In genomic region chr20:32483351-32484220, GRCh38 we compare ENCODE assay signal across 8 cellular contexts.
DNase-seq lines count a peak whose midpoint lies in the region; ATAC-seq and TF ChIP-seq lines count a peak whose summit lies in the region.

No MANE protein-coding gene starts in this region.

- H3K9me2 ChIP-seq in DOHH2 (replicated peaks; ENCODE audit: control insufficient read depth, low read length) = no peaks in the 10 kb centered on the region

- ATAC-seq in left ventricle myocardium superior (peak; percentile 66), GM18520 (IDR thresholded peaks at IDR 0.05; ENCODE audit: unreplicated experiment) (no peak)

- H3K27me3 Mint-ChIP-seq in progenitor cell of endocrine pancreas = peaks cover 2% of the 10 kb centered on the region

- peaks cover 7% of the 10 kb centered on the region for H3F3A ChIP-seq in DOHH2 (ENCODE audit: control insufficient read depth, insufficient read depth)

- no peaks in the 10 kb centered on the region for H3K79me2 ChIP-seq in DOHH2 (ENCODE audit: control insufficient read depth, low read length)

- no peaks in the 10 kb centered on the region for H3K9me3 ChIP-seq in DOHH2 (ENCODE audit: control insufficient read depth, insufficient read depth, low read length)
- no peaks in the 10 kb centered on the region for H3K9me3 ChIP-seq in vagina

- H3K4me1 ChIP-seq in DOHH2 (ENCODE audit: control insufficient read depth, low read length) = peaks cover 23% of the 10 kb centered on the region
- peaks cover 35% of the 10 kb centered on the region for H3K4me1 ChIP-seq in vagina

- TF ChIP-seq CTCF in DOHH2 (IDR thresholded peaks at IDR 0.05; ENCODE audit: low read depth, low read length, poor library complexity, severe bottlenecking) (no peak), progenitor cell of endocrine pancreas (IDR thresholded peaks at IDR 0.05; ENCODE audit: unreplicated experiment) (no peak), vagina (IDR thresholded peaks at IDR 0.05) (no peak)

- peak overlapping the region; percentile 83 for H3K4me3 Mint-ChIP-seq in progenitor cell of endocrine pancreas (ENCODE audit: low read depth)

- peaks cover 45% of the 10 kb centered on the region for H3K4me1 Mint-ChIP-seq in progenitor cell of endocrine pancreas (ENCODE audit: low read depth)

- H3K9me3 Mint-ChIP-seq in progenitor cell of endocrine pancreas (ENCODE audit: low read depth) = no peaks in the 10 kb centered on the region

- no peaks in the 10 kb centered on the region for H3K36me3 ChIP-seq in DOHH2 (ENCODE audit: control insufficient read depth, low read length)
- no peaks in the 10 kb centered on the region for H3K36me3 ChIP-seq in vagina

- peaks cover 1% of the 10 kb centered on the region for H3K36me3 Mint-ChIP-seq in progenitor cell of endocrine pancreas (ENCODE audit: insufficient read depth)

- peak overlapping the region; percentile 96 for H3K27ac Mint-ChIP-seq in progenitor cell of endocrine pancreas

- no peak overlapping the region for H3K27ac ChIP-seq in DOHH2 (ENCODE audit: low read depth, low read length)
- H3K27ac ChIP-seq in vagina = peak overlapping the region; percentile 88

- peak overlapping the region; percentile 83 for H3K4me3 ChIP-seq in DOHH2 (ENCODE audit: low read length)
- H3K4me3 ChIP-seq in vagina = peak overlapping the region; percentile 66 to 85

- no peaks in the 10 kb centered on the region; the same call in 1 of the 2 replicates for H4K20me1 ChIP-seq in DOHH2 (ENCODE audit: control insufficient read depth, insufficient read depth, low read depth, low read length)

- TF ChIP-seq POLR2A in vagina (IDR thresholded peaks at IDR 0.05) = peak in 1 of 2 donors; percentile 21

- peak overlapping the region; percentile 99 for H3K4me2 ChIP-seq in DOHH2 (ENCODE audit: low read length)

- H3K27me3 ChIP-seq in DOHH2 (ENCODE audit: control insufficient read depth, low read length) = peaks cover 8% of the 10 kb centered on the region
- H3K27me3 ChIP-seq in vagina = no peaks in the 10 kb centered on the region

- DNase-seq in NCI-H1105 (lab: John Stamatoyannopoulos, UW) (peak; percentile 84), T follicular helper cell (ENCODE audit: low read depth) (peak; percentile 52), amniotic epithelial cell (ENCODE audit: low read depth) (peak; percentile 84), left ventricle myocardium superior (peak; percentile 76), progenitor cell of endocrine pancreas (ENCODE audit: low spot score, unreplicated experiment) (peak; percentile 90), vagina (ENCODE audit: extremely low spot score in 2 of 2) (peak in 1 of 2 donors; percentile 87)

- intact Hi-C loops in left ventricle myocardium superior (cut with micrococcal nuclease) (no loop called here), vagina (cut with DNase I) (loop anchor here (5.0 kb wide), 1 partner anchor 126 kb away; the partner anchor contains the start of gene ASXL1)
